ENCODE assay signal across 27 cellular contexts in genomic region chr1:191099696-191100095, GRCh38.
"Had no signal": no experiment of that assay in that cellular context is flagged by ENCODE, and none has a peak within 500 bp of the region (broad histone marks: within the 10 kb centered on the region; RNA-seq: fewer than 3 reads in every experiment).

No MANE protein-coding gene starts in this region.

- ATAC-seq: activated CD4-positive, CD25-positive, alpha-beta regulatory T cell treated with anti-CD3 and anti-CD28 coated beads, Interleukin-2, amount 50 U/mL, for 24 hours; activated CD8-positive, alpha-beta T cell treated with anti-CD3 and anti-CD28 coated beads for 36 hours; activated T-cell treated with anti-CD3 and anti-CD28 coated beads, Interleukin-2, amount 50 U/mL, for 4 hours; activated T-helper 17 cell treated with anti-CD3 and anti-CD28 coated beads, Interleukin-2, amount 50 U/mL, for 72 hours; body of pancreas; gastroesophageal sphincter; heart right ventricle had no signal

- H3K27me3 Mint-ChIP-seq: activated B cell treated with CpG ODN at 0.5 μM for 24 hours; activated CD8-positive, alpha-beta T cell treated with anti-CD3 and anti-CD28 coated beads for 36 hours; activated naive CD8-positive, alpha-beta T cell; activated T-helper 17 cell treated with anti-CD3 and anti-CD28 coated beads, Interleukin-2, amount 50 U/mL, for 72 hours had no signal

- H3K4me3 Mint-ChIP-seq: activated B cell treated with CpG ODN at 0.5 μM for 24 hours; activated CD8-positive, alpha-beta T cell treated with anti-CD3 and anti-CD28 coated beads for 36 hours; activated naive CD8-positive, alpha-beta T cell; activated T-cell treated with anti-CD3 and anti-CD28 coated beads, Interleukin-2, amount 50 U/mL, for 4 hours; activated T-helper 17 cell treated with anti-CD3 and anti-CD28 coated beads, Interleukin-2, amount 50 U/mL, for 72 hours had no signal

- H3K4me3 ChIP-seq: body of pancreas, esophagus squamous epithelium, gastroesophageal sphincter, heart right ventricle had no signal

- H3K27ac ChIP-seq: body of pancreas, epithelial cell of prostate, esophagus squamous epithelium, gastroesophageal sphincter, heart right ventricle, VCaP had no signal

- H3K27ac Mint-ChIP-seq: activated B cell treated with CpG ODN at 0.5 μM for 24 hours; activated CD8-positive, alpha-beta T cell treated with anti-CD3 and anti-CD28 coated beads for 36 hours; activated naive CD8-positive, alpha-beta T cell; activated T-helper 17 cell treated with anti-CD3 and anti-CD28 coated beads, Interleukin-2, amount 50 U/mL, for 72 hours had no signal

- H3K9me3 ChIP-seq: body of pancreas, esophagus squamous epithelium, gastroesophageal sphincter had no signal

- DNase-seq: activated B cell treated with CpG ODN at 0.5 μM for 24 hours; activated CD4-positive, alpha-beta T cell treated with anti-CD3 and anti-CD28 coated beads for 48 hours; activated CD4-positive, alpha-beta T cell treated with anti-CD3 and anti-CD28 coated beads, Interleukin-2, amount 50 U/mL, for 1 hour; activated CD4-positive, alpha-beta T cell treated with anti-CD3 and anti-CD28 coated beads, Interleukin-2, amount 50 U/mL, for 48 hours; activated CD8-positive, alpha-beta memory T cell treated with anti-CD3 and anti-CD28 coated beads for 24 hours; activated CD8-positive, alpha-beta T cell treated with anti-CD3 and anti-CD28 coated beads for 36 hours; activated effector memory CD4-positive, alpha-beta T cell treated with Interleukin-2 at 50 U/mL for 16 hours; activated gamma-delta T cell treated with Interleukin-2 at 50 U/mL for 16 hours; activated naive CD4-positive, alpha-beta T cell treated with anti-CD3 and anti-CD28 coated beads, Interleukin-2, amount 50 U/mL, for 16 hours; activated naive CD4-positive, alpha-beta T cell treated with Interleukin-2 at 50 U/mL for 16 hours; activated T-cell treated with anti-CD3 and anti-CD28 coated beads, Interleukin-2, amount 50 U/mL, for 4 hours; amniotic stem cell; anterior cingulate cortex; body of pancreas; caudate nucleus; cortex of kidney; effector CD8-positive, alpha-beta T cell; esophagus squamous epithelium; foreskin melanocyte; heart right ventricle; T-helper 2 cell had no signal

- H3K4me1 ChIP-seq: body of pancreas, esophagus squamous epithelium, gastroesophageal sphincter, heart right ventricle had no signal

- H3K27me3 ChIP-seq: body of pancreas, esophagus squamous epithelium, gastroesophageal sphincter, heart right ventricle had no signal

- H3K36me3 ChIP-seq: esophagus squamous epithelium, gastroesophageal sphincter, heart right ventricle had no signal

- H3K4me1 Mint-ChIP-seq: activated B cell treated with CpG ODN at 0.5 μM for 24 hours; activated T-helper 17 cell treated with anti-CD3 and anti-CD28 coated beads, Interleukin-2, amount 50 U/mL, for 72 hours had no signal
